16 cellular contexts compared by ENCODE assay signal in the genomic region with DNA sequence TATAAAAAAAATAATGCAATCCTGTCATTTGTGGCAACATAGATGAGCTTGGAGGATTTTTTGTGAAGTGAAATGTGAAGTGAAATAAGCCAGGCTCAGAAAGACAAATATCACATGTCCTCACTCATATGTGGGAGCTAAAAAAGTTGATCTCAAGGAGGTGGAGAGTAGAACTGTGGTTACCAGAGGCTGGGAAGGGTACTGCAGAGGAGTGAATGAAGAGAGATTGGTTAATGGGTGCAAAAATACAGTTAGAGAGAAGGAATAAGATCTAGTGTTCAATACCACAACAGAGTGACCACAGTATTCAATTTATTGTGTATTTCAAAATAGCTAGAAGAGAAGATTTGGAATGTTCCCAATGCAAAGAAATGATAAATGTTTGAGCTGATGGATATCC. TPM values are rescaled to one million over a fixed set of nuclear protein-coding genes. Genes with fewer than 3 reads are reported as not detected.
A peak's percentile ranks its signal among the peaks of the same experiment; 100 is the strongest.
DNase-seq lines count a peak whose midpoint lies in the region; ATAC-seq, FAIRE-seq and TF ChIP-seq lines count a peak whose summit lies in the region.
"Had no signal": no experiment of that assay in that cellular context is flagged by ENCODE, and none has a peak within 500 bp of the region (broad histone marks: within the 10 kb centered on the region; RNA-seq: fewer than 3 reads in every experiment).

No MANE protein-coding gene starts in this region.

- H3K4me3 Mint-ChIP-seq in activated CD8-positive, alpha-beta T cell treated with anti-CD3 and anti-CD28 coated beads, Interleukin-2, amount 10 ng/mL, durations not matched to agents 7 days and 5 days = no peak overlapping the region
- H3K4me3 Mint-ChIP-seq: CD14-positive monocyte; IgD-negative memory B cell; T-helper 2 cell treated with Interferon-gamma antibody and Interleukin-4, amounts not matched to agents 5 μg/mL and 100 μg/mL, for 36 hours had no signal

- FAIRE-seq in islet of Langerhans (lab: Jason Lieb, UNC) = peak; percentile 99

- ATAC-seq in HG03342 (IDR thresholded peaks at IDR 0.05; ENCODE audit: unreplicated experiment) (peak; percentile 55), HG03378 (IDR thresholded peaks at IDR 0.05; ENCODE audit: unreplicated experiment) (no peak), HG03097 (IDR thresholded peaks at IDR 0.05; ENCODE audit: low FRiP score, unreplicated experiment) (no peak)
- ATAC-seq in activated CD8-positive, alpha-beta T cell treated with anti-CD3 and anti-CD28 coated beads, Interleukin-2, amount 10 ng/mL, durations not matched to agents 7 days and 5 days = peak; percentile 51

- no peaks in the 10 kb centered on the region for H3K9me3 Mint-ChIP-seq in activated CD8-positive, alpha-beta T cell treated with anti-CD3 and anti-CD28 coated beads, Interleukin-2, amount 10 ng/mL, durations not matched to agents 7 days and 5 days (ENCODE audit: insufficient read depth)
- H3K9me3 Mint-ChIP-seq: CD14-positive monocyte; IgD-negative memory B cell; T-helper 2 cell treated with Interferon-gamma antibody and Interleukin-4, amounts not matched to agents 5 μg/mL and 100 μg/mL, for 36 hours had no signal

- H3K27ac Mint-ChIP-seq in activated CD8-positive, alpha-beta T cell treated with anti-CD3 and anti-CD28 coated beads, Interleukin-2, amount 10 ng/mL, durations not matched to agents 7 days and 5 days = no peak overlapping the region
- H3K27ac Mint-ChIP-seq: CD14-positive monocyte; IgD-negative memory B cell; T-helper 2 cell treated with Interferon-gamma antibody and Interleukin-4, amounts not matched to agents 5 μg/mL and 100 μg/mL, for 36 hours had no signal

- H3K36me3 Mint-ChIP-seq in activated CD8-positive, alpha-beta T cell treated with anti-CD3 and anti-CD28 coated beads, Interleukin-2, amount 10 ng/mL, durations not matched to agents 7 days and 5 days (ENCODE audit: low read depth) = peaks cover 4% of the 10 kb centered on the region
- H3K36me3 Mint-ChIP-seq: CD14-positive monocyte, IgD-negative memory B cell had no signal

- H3K27me3 Mint-ChIP-seq in activated CD8-positive, alpha-beta T cell treated with anti-CD3 and anti-CD28 coated beads, Interleukin-2, amount 10 ng/mL, durations not matched to agents 7 days and 5 days (ENCODE audit: low read depth) = no peaks in the 10 kb centered on the region

- CTCF ChIA-PET in activated CD8-positive, alpha-beta T cell treated with anti-CD3 and anti-CD28 coated beads, Interleukin-2, amount 10 ng/mL, durations not matched to agents 7 days and 5 days (lab: Charles Lee) = interaction anchor here (0.9 to 4.3 kb wide), 7 partner anchors 12 to 43 kb away, joined by 3 to 61 read pairs (median 4); partner anchors contain the start of gene ZCCHC18

- peak; percentile 17 for TF ChIP-seq CTCF in GM12873 (IDR thresholded peaks at IDR 0.05; ENCODE audit: insufficient read depth, low read depth, low read length, missing control alignments)

- POLR2A ChIA-PET in activated CD8-positive, alpha-beta T cell treated with anti-CD3 and anti-CD28 coated beads, Interleukin-2, amount 10 ng/mL, durations not matched to agents 7 days and 5 days (lab: Charles Lee) = interaction anchor here (1.1 kb wide), 1 partner anchor 24 kb away, joined by 3 read pairs; no protein-coding TSS in a partner anchor

- DNase-seq in activated CD8-positive, alpha-beta T cell treated with anti-CD3 and anti-CD28 coated beads, Interleukin-2, amount 10 ng/mL, durations not matched to agents 7 days and 5 days = no peak
- DNase-seq in NCI-H510A treated with DMSO at 0.1 percent for 48 hours (lab: John Stamatoyannopoulos, UW) (no peak), activated gamma-delta T cell (lab: John Stamatoyannopoulos, UW) (no peak)
- DNase-seq: MG63; NK-92 treated with Interleukin-12 subunit alpha and Interleukin-12 subunit beta, amount 100 ng/mL, for 24 hours; Right ventricle myocardium superior had no signal

- H3K4me1 Mint-ChIP-seq in activated CD8-positive, alpha-beta T cell treated with anti-CD3 and anti-CD28 coated beads, Interleukin-2, amount 10 ng/mL, durations not matched to agents 7 days and 5 days (ENCODE audit: low read depth) = peaks cover 2% of the 10 kb centered on the region
- H3K4me1 Mint-ChIP-seq: CD14-positive monocyte had no signal

RNA-seq across cellular contexts. Expression of gene ZCCHC18, which starts 13.4 kb away (rescaled TPM):
- 1 to 10 TPM; 2.2 to 3.8 TPM for total RNA-seq in activated CD8-positive, alpha-beta T cell treated with anti-CD3 and anti-CD28 coated beads, Interleukin-2, amount 10 ng/mL, durations not matched to agents 7 days and 5 days

RNA-seq across cellular contexts. Expression of gene TMSB15C, which starts 22.9 kb away (rescaled TPM):
- 1 to 10 TPM; 4.8 to 6.1 TPM for total RNA-seq in activated CD8-positive, alpha-beta T cell treated with anti-CD3 and anti-CD28 coated beads, Interleukin-2, amount 10 ng/mL, durations not matched to agents 7 days and 5 days

RNA-seq across cellular contexts. Expression of gene SLC25A53, which starts 57.9 kb away (rescaled TPM):
- 1 to 10 TPM; 8.7 to 8.9 TPM for total RNA-seq in activated CD8-positive, alpha-beta T cell treated with anti-CD3 and anti-CD28 coated beads, Interleukin-2, amount 10 ng/mL, durations not matched to agents 7 days and 5 days

RNA-seq across cellular contexts. Expression of gene H2BW2, which starts 59.2 kb away (rescaled TPM):
- not detected for total RNA-seq in activated CD8-positive, alpha-beta T cell treated with anti-CD3 and anti-CD28 coated beads, Interleukin-2, amount 10 ng/mL, durations not matched to agents 7 days and 5 days
- total RNA-seq: H1, OCI-LY7, Right ventricle myocardium superior had no signal

Comparison
In these comparisons a context has a peak if more than half of its experiments do, and no peak if none do; other contexts are left out.
1. ATAC-seq: peak in HG03342 (single experiment) and activated CD8-positive, alpha-beta T cell treated with anti-CD3 and anti-CD28 coated beads, Interleukin-2, amount 10 ng/mL, durations not matched to agents 7 days and 5 days (single experiment); none in HG03378 (single experiment) and HG03097 (single experiment).